1 cellular context compared by ENCODE assay signal in the genomic region with DNA sequence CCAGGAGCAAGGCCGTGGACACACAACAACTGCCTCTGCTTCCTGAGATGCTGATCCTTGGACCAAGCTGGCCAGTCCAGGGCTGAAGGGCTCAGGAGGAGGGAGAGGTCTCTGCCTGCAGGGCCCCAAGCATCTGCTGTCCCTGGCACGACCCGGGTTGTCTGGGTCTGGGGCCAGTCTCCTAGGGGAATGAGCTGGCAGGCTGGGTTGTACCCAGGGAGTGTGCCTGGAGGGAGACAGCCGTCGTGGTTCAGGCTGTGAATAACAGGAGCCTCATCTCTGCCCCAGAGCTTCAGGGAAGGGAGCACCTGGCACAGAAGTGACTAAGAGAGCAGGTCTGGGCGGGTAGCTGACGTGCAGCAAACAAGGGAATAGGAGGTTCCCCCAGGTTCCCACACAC.
TF ChIP-seq lines count a peak whose summit lies in the region.

No MANE protein-coding gene starts in this region.

TF ChIP-seq in SK-N-SH treated with all-trans-retinoic acid at 6 μM for 48 hours, 23 proteins besides CTCF, POLR2A, EP300 and RAD21:
- TF ChIP-seq ZFP3 (CRISPR knock-in tag; IDR thresholded peaks at IDR 0.05) (0 out of 2 replicates have a peak, but pooled peaks have one; percentile 36), OSR1 (CRISPR knock-in tag; IDR thresholded peaks at IDR 0.05) (no peak)
